ENCODE assay signal across 8 cellular contexts in genomic region chr1:16145030-16145987, GRCh38. TPM values are rescaled to one million over a fixed set of nuclear protein-coding genes. Genes with fewer than 3 reads are reported as not detected.
A peak's percentile ranks its signal among the peaks of the same experiment; 100 is the strongest.
DNase-seq lines count a peak whose midpoint lies in the region; FAIRE-seq lines count a peak whose summit lies in the region.

No MANE protein-coding gene starts in this region.

- no peak overlapping the region for H3K27ac Mint-ChIP-seq in T-helper 2 cell treated with Interferon-gamma antibody and Interleukin-4, amounts not matched to agents 5 μg/mL and 100 μg/mL, for 36 hours

- peak overlapping the region; percentile 85 to 88 for H3K27ac ChIP-seq in small intestine (ENCODE audit: low read depth in 1 of 2, low read length in 1 of 2)

- no peaks in the 10 kb centered on the region for H3K9me3 ChIP-seq in small intestine (ENCODE audit: control insufficient read depth, low read depth)

- H3K27me3 ChIP-seq in small intestine (ENCODE audit: control insufficient read depth in 2 of 2, insufficient read depth in 2 of 2, low read length in 2 of 2): no peaks in the 10 kb centered on the region

- 14 to 42% (median 39%) methylated on average over 20 to 28 of the region's 28 CpGs for WGBS in small intestine, 3 donors

- H3K9me3 Mint-ChIP-seq in T-helper 2 cell treated with Interferon-gamma antibody and Interleukin-4, amounts not matched to agents 5 μg/mL and 100 μg/mL, for 36 hours: no peaks in the 10 kb centered on the region

- no peak for FAIRE-seq in small intestine (lab: Jason Lieb, UNC)

- H3K27me3 Mint-ChIP-seq in T-helper 2 cell treated with Interferon-gamma antibody and Interleukin-4, amounts not matched to agents 5 μg/mL and 100 μg/mL, for 36 hours (ENCODE audit: low read depth): peaks cover 6% of the 10 kb centered on the region

- H3K36me3 Mint-ChIP-seq in T-helper 2 cell treated with Interferon-gamma antibody and Interleukin-4, amounts not matched to agents 5 μg/mL and 100 μg/mL, for 36 hours (ENCODE audit: low read depth): no peaks in the 10 kb centered on the region

- H3K36me3 ChIP-seq in small intestine (ENCODE audit: control insufficient read depth in 2 of 2, insufficient read depth in 2 of 2, low read length in 2 of 2): peaks cover 0 to 7% of the 10 kb centered on the region in 2 donors

- peak overlapping the region in 1 of 2 donors; percentile 41 for H3K4me3 ChIP-seq in small intestine (ENCODE audit: low read depth in 1 of 2, low read length in 2 of 2)

- H3K4me1 ChIP-seq in small intestine (ENCODE audit: control insufficient read depth in 2 of 2, insufficient read depth in 1 of 2, low read depth in 1 of 2, low read length in 1 of 2): peaks cover 2 to 8% of the 10 kb centered on the region in 2 donors

- no peak overlapping the region for H3K4me3 Mint-ChIP-seq in T-helper 2 cell treated with Interferon-gamma antibody and Interleukin-4, amounts not matched to agents 5 μg/mL and 100 μg/mL, for 36 hours

- H3K4me1 Mint-ChIP-seq in T-helper 2 cell treated with Interferon-gamma antibody and Interleukin-4, amounts not matched to agents 5 μg/mL and 100 μg/mL, for 36 hours (ENCODE audit: low read depth): no peaks in the 10 kb centered on the region

- DNase-seq in HS-27A (ENCODE audit: low read depth) (peak; percentile 93), amniotic stem cell (lab: John Stamatoyannopoulos, UW) (peak; percentile 82), hepatic stellate cell (ENCODE audit: low spot score) (peak; percentile 98), small intestine (peak; percentile 80), Kasumi-1 (lab: John Stamatoyannopoulos, UW) (no peak), NK-92 (lab: John Stamatoyannopoulos, UW; ENCODE audit: unreplicated experiment) (no peak)
- DNase-seq in T-helper 2 cell treated with Interferon-gamma antibody and Interleukin-4, amounts not matched to agents 5 μg/mL and 100 μg/mL, for 36 hours (ENCODE audit: low spot score): no peak
- DNase-seq in activated naive CD4-positive, alpha-beta T cell (lab: John Stamatoyannopoulos, UW): no peak

RNA-seq across cellular contexts. Expression of gene EPHA2, which starts 10.6 kb away (rescaled TPM):
- 10 to 100 TPM; 16.4 to 23.8 (median 23.3) TPM for polyA plus RNA-seq in small intestine

Comparison
In these comparisons a context has a peak if more than half of its experiments do, and no peak if none do; other contexts are left out.
1. DNase-seq: peak in HS-27A (single experiment), amniotic stem cell (single experiment), hepatic stellate cell (single experiment) and small intestine (single experiment); none in Kasumi-1 (0 of 2), T-helper 2 cell treated with Interferon-gamma antibody and Interleukin-4, amounts not matched to agents 5 μg/mL and 100 μg/mL, for 36 hours (single experiment), NK-92 (single experiment) and activated naive CD4-positive, alpha-beta T cell (0 of 4).